Comparison of ENCODE assay signal across 15 cellular contexts in genomic region chr13:74206061-74206561, GRCh38.
DNase-seq lines count a peak whose midpoint lies in the region; ATAC-seq, FAIRE-seq and TF ChIP-seq lines count a peak whose summit lies in the region.
"Had no signal": no experiment of that assay in that cellular context is flagged by ENCODE, and none has a peak within 500 bp of the region (broad histone marks: within the 10 kb centered on the region; RNA-seq: fewer than 3 reads in every experiment).

No MANE protein-coding gene starts in this region.

- DNase-seq in Daoy (ENCODE audit: low read depth) (peak; percentile 72), RPMI7951 (ENCODE audit: low read depth) (peak; percentile 78), epithelial cell of prostate (ENCODE audit: low read depth, low spot score) (no peak), non-pigmented ciliary epithelial cell (ENCODE audit: low read depth) (peak; percentile 83), kidney (no peak), SKM-1 treated with dmso at 0.1 percent for 144 hours (lab: John Stamatoyannopoulos, UW; ENCODE audit: unreplicated experiment) (no peak)
- DNase-seq in naive thymus-derived CD4-positive, alpha-beta T cell: no peak
- DNase-seq in CD4-positive, alpha-beta T cell: no peak
- DNase-seq: heart right ventricle; NCI-H1048; stimulated activated CD4-positive, alpha-beta T cell treated with anti-CD3 and anti-CD28 coated beads, Interleukin-4, amount 100 ng/mL, for 24 hours; stomach had no signal

- H3K4me1 Mint-ChIP-seq in naive thymus-derived CD4-positive, alpha-beta T cell: peaks cover 0 to 8% (median 0%) of the 10 kb centered on the region in 7 donors
- peaks cover 4% of the 10 kb centered on the region for H3K4me1 Mint-ChIP-seq in CD4-positive, alpha-beta T cell (ENCODE audit: low read depth)
- H3K4me1 Mint-ChIP-seq: CD14-positive monocyte had no signal

- intact Hi-C loops in kidney (cut with DNase I): no loop called here
- intact Hi-C loops in naive thymus-derived CD4-positive, alpha-beta T cell (cut with micrococcal nuclease): loop anchor here in 1 of 2 donors (2.0 kb wide), 1 partner anchor 15 kb away; no protein-coding TSS in a partner anchor
- intact Hi-C loops in CD4-positive, alpha-beta T cell (cut with DNase I, micrococcal nuclease): no loop called here

- H3K27me3 Mint-ChIP-seq in naive thymus-derived CD4-positive, alpha-beta T cell: peaks cover 0 to 28% (median 0%) of the 10 kb centered on the region in 5 donors
- no peaks in the 10 kb centered on the region for H3K27me3 Mint-ChIP-seq in CD4-positive, alpha-beta T cell
- H3K27me3 Mint-ChIP-seq: memory B cell had no signal

- ATAC-seq in naive thymus-derived CD4-positive, alpha-beta T cell: no peak
- no peak for ATAC-seq in CD4-positive, alpha-beta T cell (ENCODE audit: poor library complexity)
- ATAC-seq: heart right ventricle had no signal

- H3K9ac ChIP-seq in kidney (ENCODE audit: low read length in 2 of 2): no peak overlapping the region

- POLR2A ChIA-PET in naive thymus-derived CD4-positive, alpha-beta T cell (lab: Charles Lee): interaction anchor here (1.0 to 1.1 kb wide), 2 partner anchors 15 to 33 kb away, joined by 3 read pairs; no protein-coding TSS in a partner anchor
- POLR2A ChIA-PET in CD4-positive, alpha-beta T cell (lab: Charles Lee): no interaction called here

- H3K4me1 ChIP-seq in kidney (ENCODE audit: control insufficient read depth in 1 of 2, insufficient read depth in 1 of 2, low read depth in 1 of 2, low read length in 2 of 2): no peaks in the 10 kb centered on the region
- no peaks in the 10 kb centered on the region for H3K4me1 ChIP-seq in naive thymus-derived CD4-positive, alpha-beta T cell (ENCODE audit: control insufficient read depth in 2 of 2, insufficient read depth in 2 of 2, low read length in 2 of 2)
- H3K4me1 ChIP-seq: prostate gland had no signal

- H3K27me3 ChIP-seq in naive thymus-derived CD4-positive, alpha-beta T cell (ENCODE audit: control insufficient read depth in 2 of 2, insufficient read depth in 2 of 2, low read length in 2 of 2): no peaks in the 10 kb centered on the region
- H3K27me3 ChIP-seq in CD4-positive, alpha-beta T cell (ENCODE audit: control insufficient read depth, insufficient read depth, low read length): no peaks in the 10 kb centered on the region
- H3K27me3 ChIP-seq: heart right ventricle, stomach had no signal

- no peak for FAIRE-seq in kidney (lab: Jason Lieb, UNC)

- CTCF ChIA-PET in naive thymus-derived CD4-positive, alpha-beta T cell (lab: Charles Lee): no interaction called here
- CTCF ChIA-PET in CD4-positive, alpha-beta T cell (lab: Charles Lee): no interaction called here

- peaks cover 0 to 8% (median 0%) of the 10 kb centered on the region in 5 donors for H3K36me3 Mint-ChIP-seq in naive thymus-derived CD4-positive, alpha-beta T cell
- no peaks in the 10 kb centered on the region for H3K36me3 Mint-ChIP-seq in CD4-positive, alpha-beta T cell (ENCODE audit: low read depth)
- H3K36me3 Mint-ChIP-seq: CD14-positive monocyte, memory B cell had no signal

- peaks cover 0 to 11% (median 0%) of the 10 kb centered on the region in 11 donors for H3K9me3 Mint-ChIP-seq in naive thymus-derived CD4-positive, alpha-beta T cell
- no peaks in the 10 kb centered on the region for H3K9me3 Mint-ChIP-seq in CD4-positive, alpha-beta T cell
- H3K9me3 Mint-ChIP-seq: memory B cell had no signal

- H3K4me3 Mint-ChIP-seq in naive thymus-derived CD4-positive, alpha-beta T cell: no peak overlapping the region
- no peak overlapping the region for H3K4me3 Mint-ChIP-seq in CD4-positive, alpha-beta T cell
- H3K4me3 Mint-ChIP-seq: CD14-positive monocyte, memory B cell had no signal

- H3K4me3 ChIP-seq in kidney (ENCODE audit: low read length in 2 of 2): no peak overlapping the region
- H3K4me3 ChIP-seq in naive thymus-derived CD4-positive, alpha-beta T cell (ENCODE audit: low read length): no peak overlapping the region
- H3K4me3 ChIP-seq: heart right ventricle, prostate gland, stomach had no signal

- H3K27ac ChIP-seq in epithelial cell of prostate (peak overlapping the region; percentile 11), kidney (ENCODE audit: low read depth in 2 of 2, low read length in 2 of 2) (no peak overlapping the region)
- no peak overlapping the region for H3K27ac ChIP-seq in naive thymus-derived CD4-positive, alpha-beta T cell (ENCODE audit: low read depth, low read length)
- H3K27ac ChIP-seq in CD4-positive, alpha-beta T cell (ENCODE audit: low read depth, low read length): no peak overlapping the region
- H3K27ac ChIP-seq: heart right ventricle, prostate gland, stomach had no signal

- no peaks in the 10 kb centered on the region for H3K36me3 ChIP-seq in kidney (ENCODE audit: control insufficient read depth in 1 of 2, insufficient read depth in 2 of 2, low read length in 2 of 2)
- no peaks in the 10 kb centered on the region for H3K36me3 ChIP-seq in naive thymus-derived CD4-positive, alpha-beta T cell (ENCODE audit: control insufficient read depth in 2 of 3, insufficient read depth in 3 of 3, low read length in 3 of 3)
- H3K36me3 ChIP-seq: heart right ventricle, prostate gland, stomach had no signal

- H3K27ac Mint-ChIP-seq in naive thymus-derived CD4-positive, alpha-beta T cell: no peak overlapping the region
- no peak overlapping the region for H3K27ac Mint-ChIP-seq in CD4-positive, alpha-beta T cell
- H3K27ac Mint-ChIP-seq: CD14-positive monocyte, memory B cell had no signal

- no peak for TF ChIP-seq CTCF in kidney (IDR thresholded peaks at IDR 0.05; ENCODE audit: borderline replicate concordance, extremely low read depth, insufficient read depth)
- TF ChIP-seq CTCF in CD4-positive, alpha-beta T cell (IDR thresholded peaks at IDR 0.05): no peak

- H3K9me3 ChIP-seq in kidney (ENCODE audit: control insufficient read depth in 1 of 2, low read length in 2 of 2): no peaks in the 10 kb centered on the region
- H3K9me3 ChIP-seq in naive thymus-derived CD4-positive, alpha-beta T cell (ENCODE audit: control insufficient read depth in 2 of 3, low read length in 3 of 3): no peaks in the 10 kb centered on the region
- no peaks in the 10 kb centered on the region for H3K9me3 ChIP-seq in CD4-positive, alpha-beta T cell (ENCODE audit: control insufficient read depth, low read length)
- H3K9me3 ChIP-seq: heart right ventricle, prostate gland, stomach had no signal

Comparison
In these comparisons a context has a peak if more than half of its experiments do, and no peak if none do; other contexts are left out.
1. DNase-seq: peak in Daoy (single experiment), RPMI7951 (single experiment) and non-pigmented ciliary epithelial cell (single experiment); none in epithelial cell of prostate (single experiment), kidney (single experiment), naive thymus-derived CD4-positive, alpha-beta T cell (0 of 9), CD4-positive, alpha-beta T cell (0 of 10) and SKM-1 treated with dmso at 0.1 percent for 144 hours (single experiment).